Comparison of ENCODE assay signal across 22 cellular contexts in genomic region chr3:194673761-194674160, GRCh38. TPM values are rescaled to one million over a fixed set of nuclear protein-coding genes. Genes with fewer than 3 reads are reported as not detected.
DNase-seq lines count a peak whose midpoint lies in the region; ATAC-seq and TF ChIP-seq lines count a peak whose summit lies in the region.
"Had no signal": no experiment of that assay in that cellular context is flagged by ENCODE, and none has a peak within 500 bp of the region (broad histone marks: within the 10 kb centered on the region; RNA-seq: fewer than 3 reads in every experiment).

No MANE protein-coding gene starts in this region.

- H3K27me3 ChIP-seq in Karpas-422 (ENCODE audit: low read length) = no peaks in the 10 kb centered on the region
- H3K27me3 ChIP-seq: heart right ventricle, left lung had no signal

- no peak overlapping the region for H3K27ac ChIP-seq in Karpas-422 (ENCODE audit: low read length)
- H3K27ac ChIP-seq: thoracic aorta had no signal

- no peaks in the 10 kb centered on the region for H3K36me3 Mint-ChIP-seq in natural killer cell
- H3K36me3 Mint-ChIP-seq in natural killer cell treated with Interleukin-12 subunit alpha and Interleukin-12 subunit beta and Interleukin-15 and Interleukin-18, amount 100 ng/mL, for 72 hours = peaks cover under 1% of the 10 kb centered on the region
- H3K36me3 Mint-ChIP-seq in activated B cell treated with CpG ODN at 0.5 μM for 24 hours (ENCODE audit: low read depth) = peaks cover 24% of the 10 kb centered on the region
- peaks cover 4% of the 10 kb centered on the region for H3K36me3 Mint-ChIP-seq in mesothelial cell of epicardium

- DNase-seq in natural killer cell (no peak), activated B cell treated with CpG ODN at 0.5 μM for 24 hours (no peak), mesothelial cell of epicardium (ENCODE audit: low spot score in 2 of 2, unreplicated experiment in 2 of 2) (no peak), T-helper 9 cell (no peak), Karpas-422 (no peak), hepatic stellate cell (ENCODE audit: low spot score) (no peak)
- DNase-seq in natural killer cell treated with Interleukin-12 subunit alpha and Interleukin-12 subunit beta and Interleukin-15 and Interleukin-18, amount 100 ng/mL, for 72 hours (ENCODE audit: low spot score) = no peak
- DNase-seq: activated CD4-positive, CD25-positive, alpha-beta regulatory T cell; activated gamma-delta T cell; DMS79; heart right ventricle; left lung; NCI-H2171; NCI-H524 treated with DMSO at 0.1 percent for 48 hours; nucleus accumbens; stimulated activated CD4-positive, alpha-beta T cell treated with anti-CD3 and anti-CD28 coated beads, Interleukin-2, amount 100 ng/mL, for 24 hours; stimulated activated naive B cell treated with anti-CD40 and anti-IgM and Interleukin-4, amounts not matched to agents 10 μg/mL and 1 μg/mL and 100 μg/mL, for 72 hours; T1000 had no signal

- peaks cover 0 to 6% of the 10 kb centered on the region in 2 donors for H3K27me3 Mint-ChIP-seq in natural killer cell (ENCODE audit: low read depth in 2 of 2)
- peaks cover 5 to 7% of the 10 kb centered on the region in 2 donors for H3K27me3 Mint-ChIP-seq in natural killer cell treated with Interleukin-12 subunit alpha and Interleukin-12 subunit beta and Interleukin-15 and Interleukin-18, amount 100 ng/mL, for 72 hours
- peaks cover 6% of the 10 kb centered on the region for H3K27me3 Mint-ChIP-seq in activated B cell treated with CpG ODN at 0.5 μM for 24 hours
- H3K27me3 Mint-ChIP-seq in mesothelial cell of epicardium (ENCODE audit: low read depth) = peaks cover 36% of the 10 kb centered on the region
- H3K27me3 Mint-ChIP-seq: central memory CD8-positive, alpha-beta T cell had no signal

- H3K36me3 ChIP-seq in Karpas-422 (ENCODE audit: insufficient read depth, low read length) = peaks cover 10% of the 10 kb centered on the region; the same call in 1 of the 2 replicates
- H3K36me3 ChIP-seq: thoracic aorta had no signal

- no peaks in the 10 kb centered on the region for H3K9me2 ChIP-seq in Karpas-422 (replicated peaks; ENCODE audit: insufficient read depth, low read length)

- peaks cover 32% of the 10 kb centered on the region for H3K4me1 ChIP-seq in Karpas-422 (ENCODE audit: low read length)

- no peak overlapping the region for H2AFZ ChIP-seq in Karpas-422 (ENCODE audit: low read length)

- peaks cover 20 to 36% of the 10 kb centered on the region in 2 donors for H3K4me1 Mint-ChIP-seq in natural killer cell
- H3K4me1 Mint-ChIP-seq in natural killer cell treated with Interleukin-12 subunit alpha and Interleukin-12 subunit beta and Interleukin-15 and Interleukin-18, amount 100 ng/mL, for 72 hours (ENCODE audit: low read depth in 2 of 2) = peaks cover 22 to 27% of the 10 kb centered on the region in 2 donors
- H3K4me1 Mint-ChIP-seq in activated B cell treated with CpG ODN at 0.5 μM for 24 hours = peaks cover 19% of the 10 kb centered on the region
- H3K4me1 Mint-ChIP-seq in mesothelial cell of epicardium = peaks cover 13% of the 10 kb centered on the region

- CTCF ChIA-PET in activated B cell treated with CpG ODN at 0.5 μM for 24 hours (lab: Charles Lee) = interaction anchor here (0.9 to 3.7 kb wide), 6 partner anchors 9 to 597 kb away, joined by 3 to 38 read pairs (median 4); partner anchors contain the start of genes FAM43A and XXYLT1

- TF ChIP-seq CTCF in natural killer cell (IDR thresholded peaks at IDR 0.05) (no peak), activated B cell treated with CpG ODN at 0.5 μM for 24 hours (IDR thresholded peaks at IDR 0.05) (no peak), mesothelial cell of epicardium (IDR thresholded peaks at IDR 0.05; ENCODE audit: unreplicated experiment) (no peak)

- ATAC-seq in natural killer cell = no peak
- ATAC-seq in natural killer cell treated with Interleukin-12 subunit alpha and Interleukin-12 subunit beta and Interleukin-15 and Interleukin-18, amount 100 ng/mL, for 72 hours = no peak
- no peak for ATAC-seq in activated B cell treated with CpG ODN at 0.5 μM for 24 hours (ENCODE audit: low read depth)
- ATAC-seq: K562; left lung; SK-N-SH treated with all-trans-retinoic acid at 6 μM for 48 hours; stimulated activated naive B cell treated with anti-CD40 and anti-IgM and Interleukin-4, amounts not matched to agents 10 μg/mL and 1 μg/mL and 100 μg/mL, for 72 hours had no signal

- POLR2A ChIA-PET in activated B cell treated with CpG ODN at 0.5 μM for 24 hours (lab: Charles Lee) = interaction anchor here (5.6 kb wide), 1 partner anchor 11 kb away, joined by 127 read pairs; the partner anchor contains the start of gene FAM43A

- H3K4me3 ChIP-seq in Karpas-422 (ENCODE audit: low read length) = no peak overlapping the region
- H3K4me3 ChIP-seq: K562, thoracic aorta had no signal

- H3K79me2 ChIP-seq in Karpas-422 (ENCODE audit: low read length) = peaks cover 33% of the 10 kb centered on the region

- no peak overlapping the region for H3K9ac ChIP-seq in Karpas-422 (ENCODE audit: low read length)

- H4K20me1 ChIP-seq in Karpas-422 (ENCODE audit: insufficient read depth, low read depth, low read length) = peaks cover 8% of the 10 kb centered on the region; the same call in 1 of the 2 replicates

- H3K27ac Mint-ChIP-seq in natural killer cell (no peak overlapping the region), activated B cell treated with CpG ODN at 0.5 μM for 24 hours (no peak overlapping the region), mesothelial cell of epicardium (peak overlapping the region; percentile 19)
- no peak overlapping the region for H3K27ac Mint-ChIP-seq in natural killer cell treated with Interleukin-12 subunit alpha and Interleukin-12 subunit beta and Interleukin-15 and Interleukin-18, amount 100 ng/mL, for 72 hours
- H3K27ac Mint-ChIP-seq: stimulated activated naive B cell treated with anti-CD40 and anti-IgM and Interleukin-4, amounts not matched to agents 10 μg/mL and 1 μg/mL and 100 μg/mL, for 72 hours had no signal

- intact Hi-C loops in natural killer cell (cut with micrococcal nuclease) = loop anchor here (2.0 to 5.0 kb wide), 3 partner anchors 13 to 849 kb away; no protein-coding TSS in a partner anchor
- intact Hi-C loops in activated B cell treated with CpG ODN at 0.5 μM for 24 hours (cut with micrococcal nuclease) = loop anchor here (2.0 kb wide), 3 partner anchors 13 to 1233 kb away; partner anchors contain the start of gene ACAP2

- H3K4me3 Mint-ChIP-seq in natural killer cell = peak overlapping the region; percentile 21
- no peak overlapping the region for H3K4me3 Mint-ChIP-seq in natural killer cell treated with Interleukin-12 subunit alpha and Interleukin-12 subunit beta and Interleukin-15 and Interleukin-18, amount 100 ng/mL, for 72 hours
- H3K4me3 Mint-ChIP-seq in activated B cell treated with CpG ODN at 0.5 μM for 24 hours = peak overlapping the region; percentile 11
- peak overlapping the region; percentile 16 for H3K4me3 Mint-ChIP-seq in mesothelial cell of epicardium

- H3K9me3 ChIP-seq in Karpas-422 (ENCODE audit: low read length) = no peaks in the 10 kb centered on the region
- H3K9me3 ChIP-seq: heart right ventricle, left lung, thoracic aorta had no signal

- H3K9me3 Mint-ChIP-seq in natural killer cell (no peaks in the 10 kb centered on the region), activated B cell treated with CpG ODN at 0.5 μM for 24 hours (no peaks in the 10 kb centered on the region), mesothelial cell of epicardium (no peaks in the 10 kb centered on the region)
- H3K9me3 Mint-ChIP-seq in natural killer cell treated with Interleukin-12 subunit alpha and Interleukin-12 subunit beta and Interleukin-15 and Interleukin-18, amount 100 ng/mL, for 72 hours = no peaks in the 10 kb centered on the region
- H3K9me3 Mint-ChIP-seq: central memory CD8-positive, alpha-beta T cell; stimulated activated naive B cell treated with anti-CD40 and anti-IgM and Interleukin-4, amounts not matched to agents 10 μg/mL and 1 μg/mL and 100 μg/mL, for 72 hours had no signal

- H3K4me2 ChIP-seq in Karpas-422 (ENCODE audit: low read depth, low read length, poor library complexity, severe bottlenecking) = no peak overlapping the region

RNA-seq across cellular contexts. Expression of gene LSG1, which starts 1.8 kb away (rescaled TPM):
- total RNA-seq in natural killer cell (10 to 100 TPM; 56.4 to 67.6 (median 64.9) TPM), activated B cell treated with CpG ODN at 0.5 μM for 24 hours (55.1 and 55.4 TPM in 2 replicates), mesothelial cell of epicardium (48.1 to 48.9 TPM (median 48.2 TPM) in 3 replicates)
- total RNA-seq in natural killer cell treated with Interleukin-12 subunit alpha and Interleukin-12 subunit beta and Interleukin-15 and Interleukin-18, amount 100 ng/mL, for 72 hours = 10 to 100 TPM; 38.7 to 63.3 TPM
- 52.2 and 74.3 TPM in 2 replicates for total RNA-seq in Karpas-422 (2014; rRNA removed; shearing (Covaris generic); ENCODE audit: low replicate concordance)

RNA-seq across cellular contexts. Expression of gene FAM43A, which starts 11.9 kb away (rescaled TPM):
- total RNA-seq in natural killer cell = 10 to 100 TPM; 13.2 to 35.2 (median 21.6) TPM
- 10 to 100 TPM; 11.6 to 50.2 TPM for total RNA-seq in natural killer cell treated with Interleukin-12 subunit alpha and Interleukin-12 subunit beta and Interleukin-15 and Interleukin-18, amount 100 ng/mL, for 72 hours
- 25.4 and 27.2 TPM in 2 replicates for total RNA-seq in activated B cell treated with CpG ODN at 0.5 μM for 24 hours
- total RNA-seq in mesothelial cell of epicardium = 10.5 to 11.3 TPM (median 11.0 TPM) in 3 replicates
- 80.7 and 147 TPM in 2 replicates for total RNA-seq in Karpas-422 (2014; rRNA removed; shearing (Covaris generic); ENCODE audit: low replicate concordance)

RNA-seq across cellular contexts. Expression of gene TMEM44, which starts 40.5 kb away (rescaled TPM):
- total RNA-seq in natural killer cell (1 to 10 TPM; 2.1 to 3.0 (median 2.8) TPM), activated B cell treated with CpG ODN at 0.5 μM for 24 hours (3.3 and 3.5 TPM in 2 replicates), mesothelial cell of epicardium (25.6 to 27.9 TPM (median 26.8 TPM) in 3 replicates)
- 1 to 10 TPM; 4.7 to 8.5 TPM for total RNA-seq in natural killer cell treated with Interleukin-12 subunit alpha and Interleukin-12 subunit beta and Interleukin-15 and Interleukin-18, amount 100 ng/mL, for 72 hours
- total RNA-seq in Karpas-422 (2014; rRNA removed; shearing (Covaris generic); ENCODE audit: low replicate concordance) = 10.9 and 36.9 TPM in 2 replicates
